In genomic region chr10:21526184-21526951, GRCh38 we compare ENCODE assay signal across 1 cellular context.
TF ChIP-seq lines count a peak whose summit lies in the region.

No MANE protein-coding gene starts in this region.

TF ChIP-seq in GM12878, 131 proteins besides CTCF, POLR2A, EP300 and RAD21 (continued from another document):
- TF ChIP-seq BRCA1 (IDR thresholded peaks at IDR 0.05; ENCODE audit: low read depth, low read length), result no peak
- peak; percentile 19 for TF ChIP-seq SKIL (IDR thresholded peaks at IDR 0.05; ENCODE audit: low read depth, poor library complexity, severe bottlenecking)
- peak; percentile 14; the same call in 1 of the 2 replicates for TF ChIP-seq EED (IDR thresholded peaks at IDR 0.05; ENCODE audit: low read depth)
- TF ChIP-seq RELB (IDR thresholded peaks at IDR 0.05; ENCODE audit: low read depth), result peak; percentile 35
- peak; percentile 33 for TF ChIP-seq MEF2B (IDR thresholded peaks at IDR 0.05; ENCODE audit: partially characterized antibody, poor library complexity, severe bottlenecking)
- TF ChIP-seq SIN3A (IDR thresholded peaks at IDR 0.05; ENCODE audit: low read depth, low read length), result 0 out of 2 replicates have a peak, but pooled peaks have one; percentile 49
- no peak for TF ChIP-seq ZSCAN29 (IDR thresholded peaks at IDR 0.05)
- TF ChIP-seq NR2C2 (IDR thresholded peaks at IDR 0.05; ENCODE audit: borderline replicate concordance, control insufficient read depth, insufficient read length, low read depth), result no peak
- no peak for TF ChIP-seq IRF4 (IDR thresholded peaks at IDR 0.05; ENCODE audit: low read depth, low read length)
- no peak for TF ChIP-seq USF1 (IDR thresholded peaks at IDR 0.05; ENCODE audit: borderline replicate concordance, extremely low read length, insufficient read depth, low read depth, low read length)
- TF ChIP-seq POU2F2 (IDR thresholded peaks at IDR 0.05; ENCODE audit: borderline replicate concordance, low read depth, low read length), result no peak
- no peak for TF ChIP-seq TCF12 (IDR thresholded peaks at IDR 0.05; ENCODE audit: low read depth, low read length)
- TF ChIP-seq NBN (IDR thresholded peaks at IDR 0.05), result no peak
- no peak for TF ChIP-seq ZNF24 (IDR thresholded peaks at IDR 0.05)
- TF ChIP-seq CHD4 (IDR thresholded peaks at IDR 0.05), result no peak
- 0 out of 2 replicates have a peak, but pooled peaks have one; percentile 23 for TF ChIP-seq ASH2L (IDR thresholded peaks at IDR 0.05; ENCODE audit: borderline replicate concordance, low read depth)
- no peak for TF ChIP-seq POLR2AphosphoS5 (IDR thresholded peaks at IDR 0.05; ENCODE audit: low read length)
- TF ChIP-seq CUX1 (IDR thresholded peaks at IDR 0.05; ENCODE audit: insufficient replicate concordance, low read depth, low read length), result no peak
- no peak for TF ChIP-seq NRF1 (conservative IDR thresholded peaks at IDR 0.05; ENCODE audit: low read depth, low read length)
- no peak for TF ChIP-seq CHD1 (IDR thresholded peaks at IDR 0.05; ENCODE audit: low read depth, low read length)
- no peak for TF ChIP-seq EZH2 (IDR thresholded peaks at IDR 0.05; ENCODE audit: borderline replicate concordance, control insufficient read depth, low read depth, low read length)
- TF ChIP-seq NR2C1 (IDR thresholded peaks at IDR 0.05), result no peak
